15 cellular contexts compared by ENCODE assay signal in genomic region chr14:64725879-64726584, GRCh38. TPM values are rescaled to one million over a fixed set of nuclear protein-coding genes. Genes with fewer than 3 reads are reported as not detected.
A peak's percentile ranks its signal among the peaks of the same experiment; 100 is the strongest.
DNase-seq lines count a peak whose midpoint lies in the region; ATAC-seq, FAIRE-seq and TF ChIP-seq lines count a peak whose summit lies in the region.
"Had no signal": no experiment of that assay in that cellular context is flagged by ENCODE, and none has a peak within 500 bp of the region (broad histone marks: within the 10 kb centered on the region; RNA-seq: fewer than 3 reads in every experiment).

No MANE protein-coding gene starts in this region.

- H3K27ac ChIP-seq in astrocyte (ENCODE audit: low read depth, low read length) (no peak overlapping the region), keratinocyte (ENCODE audit: control insufficient read depth, insufficient read depth, low read length) (peak overlapping the region; percentile 90), transverse colon (peak overlapping the region; percentile 67 to 91 (median 88)), upper lobe of right lung (no peak overlapping the region)
- H3K27ac ChIP-seq: GM23248, VCaP had no signal

- no peak overlapping the region for H3K27ac Mint-ChIP-seq in activated naive CD4-positive, alpha-beta T cell treated with anti-CD3 and anti-CD28 coated beads, Interleukin-2, amount 50 U/mL, for 24 hours
- H3K27ac Mint-ChIP-seq in astrocyte (ENCODE audit: unreplicated experiment): peak overlapping the region; percentile 71

- in situ Hi-C loops in transverse colon (cut with MboI; ENCODE audit: low pct_ligation_motif_present in 1 of 4, low pct_unique_long_range_greater_than_20kb in 1 of 4, low sequenced_read_pairs in 3 of 4): no loop called here
- in situ Hi-C loops in GM13976 (cut with MboI; ENCODE audit: low sequenced_read_pairs, unreplicated experiment): no loop called here

- H4K20me1 ChIP-seq in astrocyte (ENCODE audit: insufficient read depth, low read length) (peaks cover 41% of the 10 kb centered on the region), keratinocyte (ENCODE audit: control insufficient read depth, extremely low read depth, insufficient read depth, low read length) (no peaks in the 10 kb centered on the region)

- no peak for TF ChIP-seq CTCF in astrocyte (IDR thresholded peaks at IDR 0.05; ENCODE audit: insufficient read depth, low read depth, low read length)
- TF ChIP-seq CTCF in keratinocyte (optimal IDR thresholded peaks at IDR 0.05 in 1 of 3, IDR thresholded peaks at IDR 0.05 in 1 of 3, conservative IDR thresholded peaks at IDR 0.05 in 1 of 3; ENCODE audit: extremely low read depth in 1 of 3, insufficient read depth in 2 of 3, low read length in 3 of 3): peak in 1 of 3 experiments; percentile 13
- TF ChIP-seq CTCF in transverse colon (IDR thresholded peaks at IDR 0.05): no peak
- TF ChIP-seq CTCF in upper lobe of right lung (IDR thresholded peaks at IDR 0.05): no peak
- no peak for TF ChIP-seq CTCF in GM13976 (IDR thresholded peaks at IDR 0.05; ENCODE audit: borderline replicate concordance, control extremely low read depth, extremely low read depth, insufficient read depth, missing control alignments)

- intact Hi-C loops in transverse colon (cut with DNase I; ENCODE audit: low total_unique reads): no loop called here
- intact Hi-C loops in upper lobe of right lung (cut with DNase I): no loop called here

- H3K9me3 Mint-ChIP-seq in activated naive CD4-positive, alpha-beta T cell treated with anti-CD3 and anti-CD28 coated beads, Interleukin-2, amount 50 U/mL, for 24 hours: no peaks in the 10 kb centered on the region
- no peaks in the 10 kb centered on the region for H3K9me3 Mint-ChIP-seq in astrocyte (ENCODE audit: unreplicated experiment)
- H3K9me3 Mint-ChIP-seq: naive thymus-derived CD8-positive, alpha-beta T cell had no signal

- no peak for FAIRE-seq in astrocyte (lab: Jason Lieb, UNC)
- FAIRE-seq in keratinocyte (lab: Jason Lieb, UNC): peak; percentile 87

- H3K4me3 Mint-ChIP-seq in activated naive CD4-positive, alpha-beta T cell treated with anti-CD3 and anti-CD28 coated beads, Interleukin-2, amount 50 U/mL, for 24 hours: peak overlapping the region; percentile 26
- H3K4me3 Mint-ChIP-seq in astrocyte (ENCODE audit: unreplicated experiment): peak overlapping the region; percentile 24

- H3K27me3 Mint-ChIP-seq in activated naive CD4-positive, alpha-beta T cell treated with anti-CD3 and anti-CD28 coated beads, Interleukin-2, amount 50 U/mL, for 24 hours: no peaks in the 10 kb centered on the region
- no peaks in the 10 kb centered on the region for H3K27me3 Mint-ChIP-seq in astrocyte (ENCODE audit: low read depth, unreplicated experiment)
- H3K27me3 Mint-ChIP-seq: naive thymus-derived CD8-positive, alpha-beta T cell had no signal

- no peak for ATAC-seq in upper lobe of right lung
- ATAC-seq in GM21390 (IDR thresholded peaks at IDR 0.05; ENCODE audit: unreplicated experiment): no peak
- ATAC-seq: naive thymus-derived CD8-positive, alpha-beta T cell had no signal

- TF ChIP-seq EP300 in transverse colon (IDR thresholded peaks at IDR 0.05; ENCODE audit: low read depth): no peak

- DNase-seq in activated naive CD4-positive, alpha-beta T cell (lab: John Stamatoyannopoulos, UW): no peak
- no peak for DNase-seq in astrocyte (ENCODE audit: low read depth)
- no peak for DNase-seq in keratinocyte (ENCODE audit: low read depth, low spot score)
- no peak for DNase-seq in transverse colon
- DNase-seq in upper lobe of right lung: no peak
- no peak for DNase-seq in GM13976 (ENCODE audit: low spot score)
- DNase-seq: effector CD8-positive, alpha-beta T cell; GF-D8; KBM-7; NCI-H2081 treated with DMSO at 0.1 percent for 48 hours had no signal

- H2AFZ ChIP-seq in astrocyte (ENCODE audit: low read depth, low read length) (no peak overlapping the region), keratinocyte (ENCODE audit: control insufficient read depth, low read length) (no peak overlapping the region)
- H2AFZ ChIP-seq: GM23248 had no signal

- H3K9me3 ChIP-seq in astrocyte (ENCODE audit: insufficient read depth, low read depth, low read length) (no peaks in the 10 kb centered on the region), keratinocyte (ENCODE audit: control insufficient read depth, low read depth, low read length) (no peaks in the 10 kb centered on the region), transverse colon (no peaks in the 10 kb centered on the region), upper lobe of right lung (no peaks in the 10 kb centered on the region)

- H3K4me1 Mint-ChIP-seq in activated naive CD4-positive, alpha-beta T cell treated with anti-CD3 and anti-CD28 coated beads, Interleukin-2, amount 50 U/mL, for 24 hours: peaks cover 32% of the 10 kb centered on the region
- peaks cover 52% of the 10 kb centered on the region for H3K4me1 Mint-ChIP-seq in astrocyte (ENCODE audit: low read depth, unreplicated experiment)

- H3K4me1 ChIP-seq in astrocyte (ENCODE audit: insufficient read depth, low read length) (peaks cover 40% of the 10 kb centered on the region), keratinocyte (ENCODE audit: control insufficient read depth, extremely low read depth, insufficient read depth, low read length) (peaks cover 60% of the 10 kb centered on the region), transverse colon (peaks cover 44 to 68% (median 66%) of the 10 kb centered on the region in 4 donors), upper lobe of right lung (peaks cover 27% of the 10 kb centered on the region)

- no peaks in the 10 kb centered on the region for H3K36me3 Mint-ChIP-seq in activated naive CD4-positive, alpha-beta T cell treated with anti-CD3 and anti-CD28 coated beads, Interleukin-2, amount 50 U/mL, for 24 hours
- peaks cover 17% of the 10 kb centered on the region for H3K36me3 Mint-ChIP-seq in astrocyte (ENCODE audit: low read depth, unreplicated experiment)
- H3K36me3 Mint-ChIP-seq: naive thymus-derived CD8-positive, alpha-beta T cell had no signal

- TF ChIP-seq POLR2A in transverse colon (IDR thresholded peaks at IDR 0.05): no peak

- no peak overlapping the region for H3K9ac ChIP-seq in astrocyte (ENCODE audit: low read length)
- H3K9ac ChIP-seq in keratinocyte (ENCODE audit: control insufficient read depth, extremely low read depth, insufficient read depth, low read length): peak overlapping the region; percentile 71
- H3K9ac ChIP-seq: GM23248 had no signal

- H3K4me2 ChIP-seq in astrocyte (ENCODE audit: low read length) (peak overlapping the region; percentile 58), keratinocyte (ENCODE audit: control insufficient read depth, extremely low read depth, insufficient read depth, low read depth, low read length) (peak overlapping the region; percentile 79)

- H3K9me1 ChIP-seq in keratinocyte (ENCODE audit: control insufficient read depth, extremely low read depth, insufficient read depth, low read length): peaks cover 3% of the 10 kb centered on the region

- H3K79me2 ChIP-seq in astrocyte (ENCODE audit: insufficient read depth, low read length): peaks cover 71% of the 10 kb centered on the region
- H3K79me2 ChIP-seq in keratinocyte (ENCODE audit: control insufficient read depth, insufficient read depth, low read length): peaks cover 92% of the 10 kb centered on the region

- WGBS in transverse colon (ENCODE audit: low coverage in 1 of 2), 2 donors: 71 to 79% methylated on average over 4 to 6 of the region's 6 CpGs

- dilution Hi-C loops in keratinocyte (cut with MboI; ENCODE audit: extremely low pct_ligation_motif_present, low sequenced_read_pairs): no loop called here

- no peak overlapping the region for H3K4me3 ChIP-seq in astrocyte (ENCODE audit: insufficient read depth, low read depth, low read length)
- peak overlapping the region in 2 of 3 experiments; percentile 24 to 39 for H3K4me3 ChIP-seq in keratinocyte (ENCODE audit: control insufficient read depth in 2 of 3, extremely low read depth in 1 of 3, insufficient read depth in 2 of 3, low read depth in 1 of 3, low read length in 3 of 3)
- no peak overlapping the region for H3K4me3 ChIP-seq in transverse colon
- H3K4me3 ChIP-seq in upper lobe of right lung: no peak overlapping the region
- H3K4me3 ChIP-seq: GM23248 had no signal

- peaks cover 10% of the 10 kb centered on the region for H3K36me3 ChIP-seq in astrocyte (ENCODE audit: insufficient read depth, low read length)
- peaks cover 33 to 48% of the 10 kb centered on the region in 2 experiments for H3K36me3 ChIP-seq in keratinocyte (ENCODE audit: control insufficient read depth in 2 of 2, extremely low read depth in 1 of 2, insufficient read depth in 2 of 2, low read length in 2 of 2)
- H3K36me3 ChIP-seq in transverse colon: peaks cover 0 to 19% (median 8%) of the 10 kb centered on the region in 4 donors
- peaks cover 20% of the 10 kb centered on the region for H3K36me3 ChIP-seq in upper lobe of right lung

- no peaks in the 10 kb centered on the region for H3K27me3 ChIP-seq in astrocyte (ENCODE audit: insufficient read depth, low read length)
- no peaks in the 10 kb centered on the region for H3K27me3 ChIP-seq in keratinocyte (ENCODE audit: control insufficient read depth, extremely low read depth, insufficient read depth, low read length)
- H3K27me3 ChIP-seq in transverse colon: no peaks in the 10 kb centered on the region
- no peaks in the 10 kb centered on the region for H3K27me3 ChIP-seq in upper lobe of right lung

RNA-seq across cellular contexts. Expression of gene PLEKHG3, which starts 21.8 kb away (rescaled TPM):
- total RNA-seq in astrocyte (84.1 and 98.6 TPM in 2 replicates), transverse colon (100 to 1,000 TPM in 2 of 4 donors, 10 to 100 TPM in 2; 58.1 to 273 (median 94.7) TPM), upper lobe of right lung (34.5 TPM)
- 71.0 to 89.1 TPM (median 73.2 TPM) in 3 replicates for polyA plus RNA-seq in keratinocyte
- 19.7 TPM for polyA plus RNA-seq in keratinocyte (2011; ENCODE audit: low read depth)
- 49.2 and 65.2 TPM in 2 replicates for polyA plus RNA-seq in keratinocyte (2011; cell fraction: cytosol; rRNA removed)
- polyA plus RNA-seq in keratinocyte (2011; cell fraction: nucleus; rRNA removed): 171 and 186 TPM in 2 replicates
- polyA plus RNA-seq in keratinocyte (2012; ENCODE audit: low replicate concordance): 36.9 and 94.1 TPM in 2 replicates
- polyA minus RNA-seq in keratinocyte: 96.2 to 104 TPM (median 102 TPM) in 3 replicates
- polyA minus RNA-seq in keratinocyte (2011; cell fraction: cytosol; rRNA and poly(A)+ RNA removed): 107 TPM
- 103 and 143 TPM in 2 replicates for polyA minus RNA-seq in keratinocyte (2011; cell fraction: nucleus; rRNA and poly(A)+ RNA removed)

Comparison
In these comparisons a context has a peak if more than half of its experiments do, and no peak if none do; other contexts are left out.
1. H3K27ac ChIP-seq: peak in keratinocyte (single experiment) and transverse colon (4 of 4); none in astrocyte (single experiment) and upper lobe of right lung (single experiment).
2. H3K4me3 ChIP-seq: peak in keratinocyte (2 of 3); none in astrocyte (single experiment), transverse colon (0 of 4) and upper lobe of right lung (single experiment).